ENCODE assay signal across 1 cellular context in the genomic region with DNA sequence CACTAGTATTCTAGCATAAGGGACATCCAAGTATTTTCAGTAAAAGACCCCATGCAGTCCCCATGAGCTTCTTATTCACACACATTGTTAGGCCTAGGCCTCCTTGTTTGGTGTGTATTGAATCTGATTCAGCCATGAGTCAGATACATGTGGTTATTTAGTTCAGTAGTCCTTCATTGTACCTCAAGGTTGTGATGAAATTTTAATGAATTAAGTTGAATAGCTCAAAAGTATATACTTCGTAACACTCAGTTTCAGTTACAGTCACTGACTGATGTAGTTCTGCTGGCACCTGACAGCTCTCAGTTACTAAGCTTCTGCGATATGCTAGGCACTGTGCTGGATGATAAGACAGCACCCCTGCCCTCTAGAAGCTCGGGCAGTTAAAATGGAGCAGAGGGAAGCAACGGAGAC.
TF ChIP-seq lines count a peak whose summit lies in the region.

No MANE protein-coding gene starts in this region.

TF ChIP-seq in IMR-90, 13 proteins besides CTCF, POLR2A, EP300 and RAD21:
- TF ChIP-seq FOS (IDR thresholded peaks at IDR 0.05; ENCODE audit: low read depth, low read length): peak; percentile 83
- no peak; the same call in 1 of the 2 replicates for TF ChIP-seq BHLHE40 (IDR thresholded peaks at IDR 0.05; ENCODE audit: low read depth, low read length)
- no peak for TF ChIP-seq RFX5 (IDR thresholded peaks at IDR 0.05; ENCODE audit: low read depth, low read length)
- peak; percentile 69 for TF ChIP-seq CEBPB (IDR thresholded peaks at IDR 0.05; ENCODE audit: low read depth, low read length)
- no peak for TF ChIP-seq MAFK (IDR thresholded peaks at IDR 0.05; ENCODE audit: low read depth, low read length)
